In genomic region chr16:46853713-46854443, GRCh38 we compare ENCODE assay signal across 8 cellular contexts. TPM values are rescaled to one million over a fixed set of nuclear protein-coding genes. Genes with fewer than 3 reads are reported as not detected.
DNase-seq lines count a peak whose midpoint lies in the region; ATAC-seq and TF ChIP-seq lines count a peak whose summit lies in the region.

No MANE protein-coding gene starts in this region.

- DNase-seq in CD1c-positive myeloid dendritic cell (ENCODE audit: extremely low spot score) = peak; percentile 74
- DNase-seq in GOT3 (lab: John Stamatoyannopoulos, UW) = peak; percentile 37
- peak; percentile 16 for DNase-seq in NCI-H2081 treated with DMSO at 0.1 percent for 48 hours (lab: John Stamatoyannopoulos, UW)
- peak; percentile 53 for DNase-seq in activated B cell treated with CpG ODN at 0.5 μM for 24 hours
- peak; percentile 29 for DNase-seq in central memory CD4-positive, alpha-beta T cell
- peak; percentile 41 for DNase-seq in kidney glomerular epithelial cell (lab: John Stamatoyannopoulos, UW)
- peak; percentile 67 to 70 for DNase-seq in stimulated activated CD4-positive, alpha-beta T cell treated with anti-CD3 and anti-CD28 coated beads, Interleukin-2, amount 100 ng/mL, for 24 hours

- POLR2A ChIA-PET in activated B cell treated with CpG ODN at 0.5 μM for 24 hours (lab: Charles Lee) = interaction anchor here (0.5 to 1.5 kb wide), 4 partner anchors 55 to 607 kb away, joined by 3 to 7 read pairs (median 4); partner anchors contain the start of genes DNAJA2 and PHKB

- no peak overlapping the region for H3K27ac Mint-ChIP-seq in activated B cell treated with CpG ODN at 0.5 μM for 24 hours

- ATAC-seq in activated B cell treated with CpG ODN at 0.5 μM for 24 hours (ENCODE audit: low read depth) (peak; percentile 72), GM21825 (IDR thresholded peaks at IDR 0.05; ENCODE audit: unreplicated experiment) (no peak)

- no peaks in the 10 kb centered on the region for H3K9me3 Mint-ChIP-seq in activated B cell treated with CpG ODN at 0.5 μM for 24 hours

- no peaks in the 10 kb centered on the region for H3K36me3 Mint-ChIP-seq in activated B cell treated with CpG ODN at 0.5 μM for 24 hours (ENCODE audit: low read depth)

- no peaks in the 10 kb centered on the region for H3K27me3 Mint-ChIP-seq in activated B cell treated with CpG ODN at 0.5 μM for 24 hours

- H3K4me3 Mint-ChIP-seq in activated B cell treated with CpG ODN at 0.5 μM for 24 hours = no peak overlapping the region

- peaks cover 17% of the 10 kb centered on the region for H3K4me1 Mint-ChIP-seq in activated B cell treated with CpG ODN at 0.5 μM for 24 hours

- TF ChIP-seq CTCF in activated B cell treated with CpG ODN at 0.5 μM for 24 hours (IDR thresholded peaks at IDR 0.05) = peak; percentile 63

- intact Hi-C loops in activated B cell treated with CpG ODN at 0.5 μM for 24 hours (cut with micrococcal nuclease) = loop anchor here (1.0 to 5.0 kb wide), 8 partner anchors 55 to 1311 kb away; no protein-coding TSS in a partner anchor

- CTCF ChIA-PET in activated B cell treated with CpG ODN at 0.5 μM for 24 hours (lab: Charles Lee) = interaction anchor here (0.6 to 3.9 kb wide), 35 partner anchors 9 to 1311 kb away, joined by 3 to 66 read pairs (median 4); partner anchors contain the start of gene NETO2

RNA-seq across cellular contexts. Expression of gene C16orf87, which starts 22.9 kb away (rescaled TPM):
- total RNA-seq in activated B cell treated with CpG ODN at 0.5 μM for 24 hours = 15.6 and 16.6 TPM in 2 replicates

RNA-seq across cellular contexts. Expression of gene GPT2, which starts 30.3 kb away (rescaled TPM):
- 11.7 and 17.4 TPM in 2 replicates for total RNA-seq in activated B cell treated with CpG ODN at 0.5 μM for 24 hours

Comparison
In these comparisons a context has a peak if more than half of its experiments do, and no peak if none do; other contexts are left out.
1. DNase-seq: peak in every context shown above with its lines; median percentile 74 in CD1c-positive myeloid dendritic cell; 68 in stimulated activated CD4-positive, alpha-beta T cell treated with anti-CD3 and anti-CD28 coated beads, Interleukin-2, amount 100 ng/mL, for 24 hours; 53 in activated B cell treated with CpG ODN at 0.5 μM for 24 hours; 41 in kidney glomerular epithelial cell; 37 in GOT3; 29 in central memory CD4-positive, alpha-beta T cell; 16 in NCI-H2081 treated with DMSO at 0.1 percent for 48 hours.